Comparison of ENCODE assay signal across 1 cellular context in genomic region chr12:121632069-121632970, GRCh38.
TF ChIP-seq lines count a peak whose summit lies in the region.

No MANE protein-coding gene starts in this region.

TF ChIP-seq in WTC11, 78 proteins besides CTCF, POLR2A, EP300 and RAD21:
- no peak for TF ChIP-seq PRDM15 (CRISPR knock-in tag; IDR thresholded peaks at IDR 0.05)
- TF ChIP-seq ZMAT4 (CRISPR knock-in tag; IDR thresholded peaks at IDR 0.05): no peak
- TF ChIP-seq ZNF425 (CRISPR knock-in tag; conservative IDR thresholded peaks at IDR 0.05): no peak
- no peak for TF ChIP-seq NR3C1 (CRISPR knock-in tag; conservative IDR thresholded peaks at IDR 0.05; ENCODE audit: low read depth)
- no peak for TF ChIP-seq HMGXB4 (CRISPR knock-in tag; IDR thresholded peaks at IDR 0.05)
- no peak for TF ChIP-seq EMX1 (CRISPR knock-in tag; IDR thresholded peaks at IDR 0.05)
- no peak for TF ChIP-seq E2F1 (CRISPR knock-in tag; IDR thresholded peaks at IDR 0.05)
- TF ChIP-seq RORB (CRISPR knock-in tag; IDR thresholded peaks at IDR 0.05): no peak
- no peak for TF ChIP-seq NFYB (CRISPR knock-in tag; conservative IDR thresholded peaks at IDR 0.05; ENCODE audit: low read depth)
- TF ChIP-seq SMAD4 (CRISPR knock-in tag; IDR thresholded peaks at IDR 0.05): no peak
- TF ChIP-seq ZNF512 (CRISPR knock-in tag; IDR thresholded peaks at IDR 0.05; ENCODE audit: borderline replicate concordance): no peak
